Comparison of ENCODE assay signal across 8 cellular contexts in the genomic region with DNA sequence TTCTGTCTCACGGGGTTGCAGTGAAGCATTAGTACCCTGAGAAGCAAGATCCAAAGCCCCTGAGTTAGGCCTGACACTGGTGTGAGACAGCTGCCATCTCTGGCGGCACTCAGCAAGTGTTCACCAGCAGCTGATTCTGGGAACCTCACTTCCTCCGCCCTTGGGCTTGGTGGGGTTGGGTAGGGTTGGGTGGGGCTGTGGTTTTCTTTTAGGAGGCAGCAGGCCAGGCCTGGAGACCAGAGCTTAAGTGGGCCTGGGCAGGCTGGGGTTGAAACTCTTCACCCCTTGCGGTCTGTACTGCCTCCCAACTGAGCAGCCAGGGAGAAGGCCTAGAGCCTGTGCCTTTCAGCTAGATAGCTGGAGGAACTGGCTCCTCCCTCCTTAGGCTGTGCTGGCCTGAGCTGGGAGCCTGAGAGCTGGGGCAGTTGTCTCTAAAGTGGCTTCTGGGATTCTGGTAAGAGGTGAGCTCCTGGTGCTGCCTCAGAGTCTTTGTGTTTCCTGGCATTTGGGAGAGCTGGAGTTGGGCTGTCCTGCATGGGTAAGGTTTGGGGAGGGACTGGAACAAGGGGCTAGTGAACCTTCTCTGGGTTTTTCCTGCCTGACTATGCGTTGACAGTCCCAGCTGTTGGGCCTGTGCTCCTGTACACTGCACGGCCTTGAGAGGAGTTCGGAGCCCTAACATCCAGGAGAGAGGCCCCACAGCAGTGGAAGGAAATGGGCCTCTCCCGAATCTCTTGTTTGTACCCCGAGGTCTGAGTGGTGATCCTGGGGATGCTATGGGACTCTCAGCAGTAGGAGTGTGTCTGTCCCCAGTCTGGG. TPM values are rescaled to one million over a fixed set of nuclear protein-coding genes. Genes with fewer than 3 reads are reported as not detected.
DNase-seq lines count a peak whose midpoint lies in the region; ATAC-seq, FAIRE-seq and TF ChIP-seq lines count a peak whose summit lies in the region.

No MANE protein-coding gene starts in this region.

- H3K36me3 ChIP-seq in OCI-LY3 (replicated peaks; ENCODE audit: low read depth, low read length) (peaks cover 5% of the 10 kb centered on the region), sigmoid colon (no peaks in the 10 kb centered on the region)

- ATAC-seq in A549 (peak in 1 of 2 experiments; percentile 25; a peak in 3 of 6 replicates), GM18517 (IDR thresholded peaks at IDR 0.05; ENCODE audit: unreplicated experiment) (peak; percentile 45), HG02970 (IDR thresholded peaks at IDR 0.05; ENCODE audit: low FRiP score, unreplicated experiment) (peak; percentile 33)

- H4K20me1 ChIP-seq in OCI-LY3 (ENCODE audit: insufficient read depth, low read length): peaks cover 59% of the 10 kb centered on the region

- no peaks in the 10 kb centered on the region for H3K27me3 ChIP-seq in OCI-LY3 (ENCODE audit: low read depth, low read length)
- H3K27me3 ChIP-seq in sigmoid colon: no peaks in the 10 kb centered on the region

- intact Hi-C loops in activated T-helper 2 cell treated with anti-CD3 and anti-CD28 coated beads, Interferon-gamma antibody, Interleukin-2, Interleukin-4, amounts not matched to agents 10 μg/mL and 5 μg/mL and 100 μg/mL, durations not matched to agents 14 hours and 24 hours and 36 hours (cut with micrococcal nuclease): loop anchor here (1.0 to 2.0 kb wide), 3 partner anchors 8 to 40 kb away; no protein-coding TSS in a partner anchor
- intact Hi-C loops in sigmoid colon (cut with DNase I): no loop called here

- POLR2A ChIA-PET in A549 (lab: Yijun Ruan, JAX): interaction anchor here (0.7 to 0.9 kb wide), 2 partner anchors 44 to 45 kb away, joined by 3 read pairs; no protein-coding TSS in a partner anchor

- H3K9ac ChIP-seq in OCI-LY3 (ENCODE audit: low read length): no peak overlapping the region

- no peaks in the 10 kb centered on the region for H3K9me3 Mint-ChIP-seq in activated T-helper 2 cell treated with anti-CD3 and anti-CD28 coated beads, Interferon-gamma antibody, Interleukin-2, Interleukin-4, amounts not matched to agents 10 μg/mL and 5 μg/mL and 100 μg/mL, durations not matched to agents 14 hours and 24 hours and 36 hours

- H3K4me3 ChIP-seq in A549 (peak overlapping the region; percentile 12; the same call in 1 of the 3 replicates), OCI-LY3 (ENCODE audit: low read length) (no peak overlapping the region), sigmoid colon (no peak overlapping the region)

- peaks cover 82% of the 10 kb centered on the region for H3K79me2 ChIP-seq in OCI-LY3 (ENCODE audit: low read length)

- H3K4me3 Mint-ChIP-seq in activated T-helper 2 cell treated with anti-CD3 and anti-CD28 coated beads, Interferon-gamma antibody, Interleukin-2, Interleukin-4, amounts not matched to agents 10 μg/mL and 5 μg/mL and 100 μg/mL, durations not matched to agents 14 hours and 24 hours and 36 hours (ENCODE audit: low read depth): peak overlapping the region; percentile 72

- peaks cover 77% of the 10 kb centered on the region for H3K4me1 Mint-ChIP-seq in activated T-helper 2 cell treated with anti-CD3 and anti-CD28 coated beads, Interferon-gamma antibody, Interleukin-2, Interleukin-4, amounts not matched to agents 10 μg/mL and 5 μg/mL and 100 μg/mL, durations not matched to agents 14 hours and 24 hours and 36 hours (ENCODE audit: low read depth)

- 63% methylated on average over 9 of the region's 9 CpGs for WGBS in A549 (ENCODE audit: missing lambda C conversion rate)
- 13 to 27% methylated on average over 9 of the region's 9 CpGs for WGBS in sigmoid colon, 2 donors

- no peaks in the 10 kb centered on the region for H3K27me3 Mint-ChIP-seq in activated T-helper 2 cell treated with anti-CD3 and anti-CD28 coated beads, Interferon-gamma antibody, Interleukin-2, Interleukin-4, amounts not matched to agents 10 μg/mL and 5 μg/mL and 100 μg/mL, durations not matched to agents 14 hours and 24 hours and 36 hours (ENCODE audit: low read depth)

- no peak for TF ChIP-seq RAD21 in A549 (conservative IDR thresholded peaks at IDR 0.05 in 1 of 2, IDR thresholded peaks at IDR 0.05 in 1 of 2)

- TF ChIP-seq EP300 in A549 (IDR thresholded peaks at IDR 0.05) (no peak), sigmoid colon (IDR thresholded peaks at IDR 0.05) (no peak)

- FAIRE-seq in A549 (lab: Jason Lieb, UNC): no peak

- TF ChIP-seq CTCF in A549 (IDR thresholded peaks at IDR 0.05) (no peak), OCI-LY3 (IDR thresholded peaks at IDR 0.05; ENCODE audit: low read depth, low read length) (no peak), sigmoid colon (IDR thresholded peaks at IDR 0.05) (no peak)

- H3K27ac ChIP-seq in A549: peak overlapping the region; percentile 59 to 100
- no peak overlapping the region for H3K27ac ChIP-seq in OCI-LY3 (ENCODE audit: low read length)
- H3K27ac ChIP-seq in sigmoid colon: peak overlapping the region; percentile 43 to 79 (median 62)

- DNase-seq in A549 (ENCODE audit: low read depth in 1 of 2, low spot score in 1 of 2) (no peak), foreskin melanocyte (peak; percentile 80), sigmoid colon (peak; percentile 80), NCI-H1436 treated with DMSO at 0.1 percent for 48 hours (lab: John Stamatoyannopoulos, UW) (no peak)
- DNase-seq in activated T-helper 2 cell treated with anti-CD3 and anti-CD28 coated beads, Interferon-gamma antibody, Interleukin-2, Interleukin-4, amounts not matched to agents 10 μg/mL and 5 μg/mL and 100 μg/mL, durations not matched to agents 14 hours and 24 hours and 36 hours (ENCODE audit: low spot score): peak; percentile 62

- peaks cover 35% of the 10 kb centered on the region for H3K36me3 Mint-ChIP-seq in activated T-helper 2 cell treated with anti-CD3 and anti-CD28 coated beads, Interferon-gamma antibody, Interleukin-2, Interleukin-4, amounts not matched to agents 10 μg/mL and 5 μg/mL and 100 μg/mL, durations not matched to agents 14 hours and 24 hours and 36 hours (ENCODE audit: low read depth)

- peaks cover 87% of the 10 kb centered on the region for H3K4me1 ChIP-seq in A549
- H3K4me1 ChIP-seq in OCI-LY3 (ENCODE audit: low read length): peaks cover 51% of the 10 kb centered on the region
- peaks cover 0 to 86% (median 78%) of the 10 kb centered on the region in 4 donors for H3K4me1 ChIP-seq in sigmoid colon

- CTCF ChIA-PET in A549 (lab: Yijun Ruan, JAX): interaction anchor here (0.7 to 38.6 kb wide), 7 partner anchors 9 to 77 kb away, joined by 3 to 928 read pairs (median 6); no protein-coding TSS in a partner anchor

- H3K9me3 ChIP-seq in A549: no peaks in the 10 kb centered on the region
- no peaks in the 10 kb centered on the region; the same call in 1 of the 2 replicates for H3K9me3 ChIP-seq in OCI-LY3 (ENCODE audit: insufficient read depth, low read length)
- H3K9me3 ChIP-seq in sigmoid colon: no peaks in the 10 kb centered on the region

- H2AFZ ChIP-seq in OCI-LY3 (ENCODE audit: low read depth, low read length): no peak overlapping the region

- no peak for TF ChIP-seq POLR2A in A549 (IDR thresholded peaks at IDR 0.05; ENCODE audit: low read length)
- no peak for TF ChIP-seq POLR2A in sigmoid colon (IDR thresholded peaks at IDR 0.05)

- H3K4me2 ChIP-seq in A549: peak overlapping the region; percentile 93
- H3K4me2 ChIP-seq in OCI-LY3 (ENCODE audit: low read length): peak overlapping the region; percentile 10

- H3K27ac Mint-ChIP-seq in activated T-helper 2 cell treated with anti-CD3 and anti-CD28 coated beads, Interferon-gamma antibody, Interleukin-2, Interleukin-4, amounts not matched to agents 10 μg/mL and 5 μg/mL and 100 μg/mL, durations not matched to agents 14 hours and 24 hours and 36 hours: peak overlapping the region; percentile 80

TF ChIP-seq in A549, 52 proteins besides CTCF, POLR2A, EP300 and RAD21 (continues in another document):
- TF ChIP-seq, protein P1, sequence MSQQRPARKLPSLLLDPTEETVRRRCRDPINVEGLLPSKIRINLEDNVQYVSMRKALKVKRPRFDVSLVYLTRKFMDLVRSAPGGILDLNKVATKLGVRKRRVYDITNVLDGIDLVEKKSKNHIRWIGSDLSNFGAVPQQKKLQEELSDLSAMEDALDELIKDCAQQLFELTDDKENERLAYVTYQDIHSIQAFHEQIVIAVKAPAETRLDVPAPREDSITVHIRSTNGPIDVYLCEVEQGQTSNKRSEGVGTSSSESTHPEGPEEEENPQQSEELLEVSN (IDR thresholded peaks at IDR 0.05; ENCODE audit: borderline replicate concordance, low read depth): no peak
- TF ChIP-seq, protein P2, sequence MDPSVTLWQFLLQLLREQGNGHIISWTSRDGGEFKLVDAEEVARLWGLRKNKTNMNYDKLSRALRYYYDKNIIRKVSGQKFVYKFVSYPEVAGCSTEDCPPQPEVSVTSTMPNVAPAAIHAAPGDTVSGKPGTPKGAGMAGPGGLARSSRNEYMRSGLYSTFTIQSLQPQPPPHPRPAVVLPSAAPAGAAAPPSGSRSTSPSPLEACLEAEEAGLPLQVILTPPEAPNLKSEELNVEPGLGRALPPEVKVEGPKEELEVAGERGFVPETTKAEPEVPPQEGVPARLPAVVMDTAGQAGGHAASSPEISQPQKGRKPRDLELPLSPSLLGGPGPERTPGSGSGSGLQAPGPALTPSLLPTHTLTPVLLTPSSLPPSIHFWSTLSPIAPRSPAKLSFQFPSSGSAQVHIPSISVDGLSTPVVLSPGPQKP (IDR thresholded peaks at IDR 0.05; ENCODE audit: low read depth, low read length): no peak

RNA-seq across cellular contexts. Expression of a gene that starts 5.1 kb away (rescaled TPM):
- 87.0 and 97.1 TPM in 2 replicates for polyA plus RNA-seq in A549 (2011; rRNA removed)
- polyA plus RNA-seq in A549 (2012; cell fraction: cytosol; rRNA removed): 119 and 152 TPM in 2 replicates
- polyA plus RNA-seq in A549 (2012; cell fraction: nucleus; rRNA removed): 147 and 164 TPM in 2 replicates
- 101 to 124 TPM (median 121 TPM) in 3 replicates for polyA plus RNA-seq in A549 (2017; fragmentation: RNase III; extraction: RNeasy Plus Mini Kit Qiagen cat#74134 plus additional on column Dnase treatment)
- 68.4 and 91.9 TPM in 2 replicates for polyA minus RNA-seq in A549 (2011; rRNA and poly(A)+ RNA removed)
- 45.4 and 51.1 TPM in 2 replicates for total RNA-seq in activated T-helper 2 cell treated with anti-CD3 and anti-CD28 coated beads, Interferon-gamma antibody, Interleukin-2, Interleukin-4, amounts not matched to agents 10 μg/mL and 5 μg/mL and 100 μg/mL, durations not matched to agents 14 hours and 24 hours and 36 hours
- 10 to 100 TPM; 22.0 to 29.9 (median 23.9) TPM for total RNA-seq in sigmoid colon
- polyA plus RNA-seq in sigmoid colon: 10 to 100 TPM; 12.0 to 67.3 (median 14.1) TPM

RNA-seq across cellular contexts. Expression of a gene that starts 50.9 kb away (rescaled TPM):
- polyA plus RNA-seq in A549 (2011; rRNA removed) (47.6 and 59.3 TPM in 2 replicates), A549 (2017; fragmentation: RNase III; extraction: RNeasy Plus Mini Kit Qiagen cat#74134 plus additional on column Dnase treatment) (40.6 to 55.0 TPM (median 47.7 TPM) in 3 replicates), sigmoid colon (10 to 100 TPM; 33.3 to 63.5 (median 37.8) TPM)
- 18.2 and 20.7 TPM in 2 replicates for polyA plus RNA-seq in A549 (2012; cell fraction: cytosol; rRNA removed)
- 4.5 and 5.5 TPM in 2 replicates for polyA plus RNA-seq in A549 (2012; cell fraction: nucleus; rRNA removed)
- polyA minus RNA-seq in A549 (2011; rRNA and poly(A)+ RNA removed): 8.9 and 9.1 TPM in 2 replicates
- total RNA-seq in activated T-helper 2 cell treated with anti-CD3 and anti-CD28 coated beads, Interferon-gamma antibody, Interleukin-2, Interleukin-4, amounts not matched to agents 10 μg/mL and 5 μg/mL and 100 μg/mL, durations not matched to agents 14 hours and 24 hours and 36 hours: 18.4 and 19.6 TPM in 2 replicates
- total RNA-seq in sigmoid colon: 10 to 100 TPM; 43.7 to 57.4 (median 50.9) TPM

Comparison
In these comparisons a context has a peak if more than half of its experiments do, and no peak if none do; other contexts are left out.
1. DNase-seq: peak in activated T-helper 2 cell treated with anti-CD3 and anti-CD28 coated beads, Interferon-gamma antibody, Interleukin-2, Interleukin-4, amounts not matched to agents 10 μg/mL and 5 μg/mL and 100 μg/mL, durations not matched to agents 14 hours and 24 hours and 36 hours (single experiment), foreskin melanocyte (single experiment) and sigmoid colon (single experiment); none in A549 (0 of 2) and NCI-H1436 treated with DMSO at 0.1 percent for 48 hours (single experiment).